Comparison of ENCODE assay signal across 14 cellular contexts in genomic region chr5:56303511-56303910, GRCh38.
"Had no signal": no experiment of that assay in that cellular context is flagged by ENCODE, and none has a peak within 500 bp of the region (broad histone marks: within the 10 kb centered on the region; RNA-seq: fewer than 3 reads in every experiment).

No MANE protein-coding gene starts in this region.

- H3K36me3 ChIP-seq: gastrocnemius medialis, heart right ventricle, spleen, suprapubic skin, upper lobe of left lung had no signal

- H3K9me3 ChIP-seq: gastrocnemius medialis, psoas muscle, suprapubic skin, upper lobe of left lung had no signal

- DNase-seq: amygdala; gastrocnemius medialis; heart right ventricle; mesendoderm; nephron progenitor cell; psoas muscle; spleen; stimulated activated CD4-positive, alpha-beta T cell treated with anti-CD3 and anti-CD28 coated beads, Interleukin-1b, Interleukin-23, amount 100 ng/mL, for 48 hours; upper lobe of left lung had no signal

- H3K4me3 Mint-ChIP-seq: activated naive CD4-positive, alpha-beta T cell treated with anti-CD3 and anti-CD28 coated beads, Interleukin-2, amount 50 U/mL, for 24 hours; nephron progenitor cell; T-helper 1 cell treated with Interleukin-12 subunit alpha and Interleukin-12 subunit beta and Interleukin-4 antibody, amounts not matched to agents 30 μg/mL and 1 μg/mL, for 36 hours had no signal

- ATAC-seq: gastrocnemius medialis, heart right ventricle, psoas muscle, sciatic nerve had no signal

- H3K27ac ChIP-seq: gastrocnemius medialis, heart right ventricle, psoas muscle, spleen, suprapubic skin, upper lobe of left lung had no signal

- H3K27me3 ChIP-seq: gastrocnemius medialis, heart right ventricle, spleen, suprapubic skin, upper lobe of left lung had no signal

- H3K27me3 Mint-ChIP-seq: activated naive CD4-positive, alpha-beta T cell treated with anti-CD3 and anti-CD28 coated beads, Interleukin-2, amount 50 U/mL, for 24 hours had no signal

- H3K4me3 ChIP-seq: gastrocnemius medialis, heart right ventricle, psoas muscle, spleen, suprapubic skin, upper lobe of left lung had no signal

- H3K4me1 ChIP-seq: gastrocnemius medialis, psoas muscle, spleen, upper lobe of left lung had no signal

- H3K4me1 Mint-ChIP-seq: activated naive CD4-positive, alpha-beta T cell treated with anti-CD3 and anti-CD28 coated beads, Interleukin-2, amount 50 U/mL, for 24 hours; nephron progenitor cell had no signal

- H3K27ac Mint-ChIP-seq: activated naive CD4-positive, alpha-beta T cell treated with anti-CD3 and anti-CD28 coated beads, Interleukin-2, amount 50 U/mL, for 24 hours; nephron progenitor cell; T-helper 1 cell treated with Interleukin-12 subunit alpha and Interleukin-12 subunit beta and Interleukin-4 antibody, amounts not matched to agents 30 μg/mL and 1 μg/mL, for 36 hours had no signal

- H3K9me3 Mint-ChIP-seq: activated naive CD4-positive, alpha-beta T cell treated with anti-CD3 and anti-CD28 coated beads, Interleukin-2, amount 50 U/mL, for 24 hours had no signal

- FAIRE-seq: islet of Langerhans had no signal
